Comparison of ENCODE assay signal across 19 cellular contexts in genomic region chr2:101848790-101849410, GRCh38.
A peak's percentile ranks its signal among the peaks of the same experiment; 100 is the strongest.
DNase-seq lines count a peak whose midpoint lies in the region; ATAC-seq and TF ChIP-seq lines count a peak whose summit lies in the region.
"Had no signal": no experiment of that assay in that cellular context is flagged by ENCODE, and none has a peak within 500 bp of the region (broad histone marks: within the 10 kb centered on the region; RNA-seq: fewer than 3 reads in every experiment).

No MANE protein-coding gene starts in this region.

- peak in 5 of 8 donors; percentile 25 to 55 (median 37) for ATAC-seq in heart right ventricle
- ATAC-seq in central memory CD8-positive, alpha-beta T cell (replicated peaks; ENCODE audit: extremely low read depth, poor library complexity, severe bottlenecking) = no peak
- no peak for ATAC-seq in GM18861 (IDR thresholded peaks at IDR 0.05; ENCODE audit: unreplicated experiment)
- ATAC-seq: esophagus mucosa had no signal

- no peak for TF ChIP-seq CTCF in heart right ventricle (IDR thresholded peaks at IDR 0.05)
- no peak for TF ChIP-seq CTCF in right atrium auricular region (IDR thresholded peaks at IDR 0.05)
- no peak for TF ChIP-seq CTCF in mesothelial cell of epicardium (IDR thresholded peaks at IDR 0.05; ENCODE audit: unreplicated experiment)
- no peak for TF ChIP-seq CTCF in tibial artery (IDR thresholded peaks at IDR 0.05)
- no peak for TF ChIP-seq CTCF in WERI-Rb-1 (IDR thresholded peaks at IDR 0.05; ENCODE audit: low read depth, low read length)

- no peak overlapping the region for H3K4me3 Mint-ChIP-seq in central memory CD8-positive, alpha-beta T cell
- no peak overlapping the region for H3K4me3 Mint-ChIP-seq in mesothelial cell of epicardium
- H3K4me3 Mint-ChIP-seq: activated CD4-positive, alpha-beta memory T cell treated with anti-CD3 and anti-CD28 coated beads for 36 hours; activated naive CD8-positive, alpha-beta T cell treated with anti-CD3 and anti-CD28 coated beads for 36 hours; CD8-positive, alpha-beta memory T cell had no signal

- H3K36me3 ChIP-seq in heart right ventricle = peaks cover 0 to 92% (median 16%) of the 10 kb centered on the region in 9 donors
- H3K36me3 ChIP-seq in right atrium auricular region = peaks cover 33% of the 10 kb centered on the region
- H3K36me3 ChIP-seq in tibial artery = peaks cover 0 to 16% (median 7%) of the 10 kb centered on the region in 3 donors
- peaks cover 69% of the 10 kb centered on the region for H3K36me3 ChIP-seq in WERI-Rb-1
- H3K36me3 ChIP-seq: uterus had no signal

- no peaks in the 10 kb centered on the region for H3K27me3 Mint-ChIP-seq in central memory CD8-positive, alpha-beta T cell
- no peaks in the 10 kb centered on the region for H3K27me3 Mint-ChIP-seq in mesothelial cell of epicardium (ENCODE audit: low read depth)
- H3K27me3 Mint-ChIP-seq: activated CD4-positive, alpha-beta memory T cell treated with anti-CD3 and anti-CD28 coated beads for 36 hours; activated naive CD8-positive, alpha-beta T cell treated with anti-CD3 and anti-CD28 coated beads for 36 hours; CD8-positive, alpha-beta memory T cell had no signal

- H3K4me3 ChIP-seq in heart right ventricle (no peak overlapping the region), right atrium auricular region (no peak overlapping the region), tibial artery (no peak overlapping the region), WERI-Rb-1 (ENCODE audit: low read depth, low read length) (no peak overlapping the region)
- H3K4me3 ChIP-seq: lung, uterus had no signal

- 60 to 62% methylated on average over 5 of the region's 5 CpGs for WGBS in heart right ventricle, 2 donors

- intact Hi-C loops in heart right ventricle (cut with DNase I) = no loop called here
- intact Hi-C loops in tibial artery (cut with DNase I; ENCODE audit: low total_unique reads) = no loop called here

- no peaks in the 10 kb centered on the region for H3K9me3 Mint-ChIP-seq in central memory CD8-positive, alpha-beta T cell
- H3K9me3 Mint-ChIP-seq in mesothelial cell of epicardium = no peaks in the 10 kb centered on the region
- H3K9me3 Mint-ChIP-seq: activated CD4-positive, alpha-beta memory T cell treated with anti-CD3 and anti-CD28 coated beads for 36 hours; activated naive CD8-positive, alpha-beta T cell treated with anti-CD3 and anti-CD28 coated beads for 36 hours; CD8-positive, alpha-beta memory T cell had no signal

- H3K4me1 ChIP-seq in heart right ventricle (peaks cover 0 to 46% (median 29%) of the 10 kb centered on the region in 9 donors), right atrium auricular region (peaks cover 0 to 19% of the 10 kb centered on the region in 2 donors), tibial artery (peaks cover 0 to 42% (median 30%) of the 10 kb centered on the region in 4 donors)

- DNase-seq in heart right ventricle (no peak), right atrium auricular region (ENCODE audit: low spot score) (no peak), mesothelial cell of epicardium (ENCODE audit: low spot score in 2 of 2, unreplicated experiment in 2 of 2) (no peak), tibial artery (no peak), WERI-Rb-1 (no peak), NCI-H2081 treated with DMSO at 0.1 percent for 48 hours (lab: John Stamatoyannopoulos, UW) (no peak)
- DNase-seq in central memory CD8-positive, alpha-beta T cell (ENCODE audit: low spot score in 2 of 2) = no peak
- DNase-seq: activated CD4-positive, alpha-beta memory T cell treated with anti-CD3 and anti-CD28 coated beads for 36 hours; activated naive CD8-positive, alpha-beta T cell treated with anti-CD3 and anti-CD28 coated beads for 36 hours; CD8-positive, alpha-beta memory T cell; KBM-7; NCI-H1930; NCI-H446; retina; stimulated activated naive CD4-positive, alpha-beta T cell; uterus had no signal

- peaks cover 51% of the 10 kb centered on the region for H3K36me3 Mint-ChIP-seq in central memory CD8-positive, alpha-beta T cell (ENCODE audit: insufficient read depth)
- H3K36me3 Mint-ChIP-seq in mesothelial cell of epicardium = peaks cover 36% of the 10 kb centered on the region

- H3K27ac ChIP-seq in heart right ventricle (peak overlapping the region in 1 of 10 donors; percentile 32), right atrium auricular region (no peak overlapping the region), tibial artery (peak overlapping the region; percentile 41 to 57), WERI-Rb-1 (no peak overlapping the region)
- H3K27ac ChIP-seq: uterus had no signal

- H3K9me3 ChIP-seq in heart right ventricle = no peaks in the 10 kb centered on the region
- H3K9me3 ChIP-seq in right atrium auricular region = no peaks in the 10 kb centered on the region
- H3K9me3 ChIP-seq in tibial artery = no peaks in the 10 kb centered on the region
- H3K9me3 ChIP-seq in WERI-Rb-1 (ENCODE audit: severe bottlenecking) = no peaks in the 10 kb centered on the region
- H3K9me3 ChIP-seq: uterus had no signal

- no peaks in the 10 kb centered on the region for H3K27me3 ChIP-seq in heart right ventricle
- no peaks in the 10 kb centered on the region for H3K27me3 ChIP-seq in right atrium auricular region
- H3K27me3 ChIP-seq in tibial artery = no peaks in the 10 kb centered on the region
- H3K27me3 ChIP-seq in WERI-Rb-1 (ENCODE audit: insufficient read depth, low read depth, severe bottlenecking) = no peaks in the 10 kb centered on the region
- H3K27me3 ChIP-seq: uterus had no signal

- H3K27ac Mint-ChIP-seq in central memory CD8-positive, alpha-beta T cell (ENCODE audit: low read depth) = peak overlapping the region; percentile 13
- H3K27ac Mint-ChIP-seq in mesothelial cell of epicardium = peak overlapping the region; percentile 22
- H3K27ac Mint-ChIP-seq: activated CD4-positive, alpha-beta memory T cell treated with anti-CD3 and anti-CD28 coated beads for 36 hours; activated naive CD8-positive, alpha-beta T cell treated with anti-CD3 and anti-CD28 coated beads for 36 hours had no signal

- H3K4me1 Mint-ChIP-seq in central memory CD8-positive, alpha-beta T cell = peaks cover 25% of the 10 kb centered on the region
- peaks cover 6% of the 10 kb centered on the region for H3K4me1 Mint-ChIP-seq in mesothelial cell of epicardium

Comparison
In these comparisons a context has a peak if more than half of its experiments do, and no peak if none do; other contexts are left out.
1. ATAC-seq: peak in heart right ventricle (5 of 8); none in central memory CD8-positive, alpha-beta T cell (single experiment) and GM18861 (single experiment).
2. H3K27ac ChIP-seq: peak in tibial artery (2 of 2); none in right atrium auricular region (0 of 2) and WERI-Rb-1 (single experiment).